19 cellular contexts compared by ENCODE assay signal in the genomic region with DNA sequence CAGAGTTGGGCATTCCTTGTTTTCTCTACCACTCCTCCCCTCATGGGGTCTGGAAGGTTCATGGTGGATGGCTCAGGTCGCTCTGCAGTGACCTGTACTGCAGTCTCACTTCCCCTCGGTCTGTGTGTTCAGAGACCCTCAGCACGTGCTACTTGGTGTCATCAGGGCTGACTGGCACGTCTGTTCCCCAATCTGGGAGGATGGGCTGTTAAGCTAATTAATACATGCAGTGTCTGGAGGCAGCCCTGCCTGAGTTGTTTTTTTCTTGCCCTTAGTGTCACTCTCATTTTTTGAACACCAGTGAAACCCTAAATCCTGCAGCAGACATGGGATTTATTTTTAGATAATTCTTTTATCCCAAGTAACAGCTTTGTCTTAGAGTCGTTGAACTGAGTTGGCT.
DNase-seq lines count a peak whose midpoint lies in the region; ATAC-seq, FAIRE-seq and TF ChIP-seq lines count a peak whose summit lies in the region.
"Had no signal": no experiment of that assay in that cellular context is flagged by ENCODE, and none has a peak within 500 bp of the region (broad histone marks: within the 10 kb centered on the region; RNA-seq: fewer than 3 reads in every experiment).

No MANE protein-coding gene starts in this region.

- peak overlapping the region; percentile 3 for H3K4me3 Mint-ChIP-seq in nephron progenitor cell
- H3K4me3 Mint-ChIP-seq in activated CD4-positive, alpha-beta memory T cell treated with anti-CD3 and anti-CD28 coated beads for 36 hours = no peak overlapping the region
- H3K4me3 Mint-ChIP-seq: CD4-positive, CD25-positive, alpha-beta regulatory T cell; GM23338; H9 had no signal

- peak; percentile 55 for DNase-seq in D721Med (ENCODE audit: insufficient read length, low spot score)
- DNase-seq in nephron progenitor cell = no peak
- DNase-seq in activated CD4-positive, alpha-beta memory T cell treated with anti-CD3 and anti-CD28 coated beads for 36 hours = no peak
- no peak for DNase-seq in stimulated activated CD4-positive, alpha-beta T cell treated with anti-CD3 and anti-CD28 coated beads, Interleukin-4, amount 100 ng/mL, for 1 hour
- no peak for DNase-seq in NK-92 (lab: John Stamatoyannopoulos, UW; ENCODE audit: unreplicated experiment)
- DNase-seq: ACHN; Calu3; CD4-positive, CD25-positive, alpha-beta regulatory T cell; DMS153; DMS79 treated with DMSO at 0.1 percent for 48 hours; EL; H9 had no signal

- peak overlapping the region; percentile 8 for H3K27ac Mint-ChIP-seq in nephron progenitor cell
- no peak overlapping the region for H3K27ac Mint-ChIP-seq in activated CD4-positive, alpha-beta memory T cell treated with anti-CD3 and anti-CD28 coated beads for 36 hours
- H3K27ac Mint-ChIP-seq: GM23338 had no signal

- no peak overlapping the region for H2AFZ ChIP-seq in OCI-LY3 (ENCODE audit: low read depth, low read length)
- H2AFZ ChIP-seq: GM23338 had no signal

- H3K36me3 ChIP-seq in OCI-LY3 (replicated peaks; ENCODE audit: low read depth, low read length) = no peaks in the 10 kb centered on the region

- H3K9me3 ChIP-seq in OCI-LY3 (ENCODE audit: insufficient read depth, low read length) = no peaks in the 10 kb centered on the region
- H3K9me3 ChIP-seq: BLaER1 treated with 17β-estradiol and CSF1 and Interleukin-3, amounts not matched to agents 10 nM and 100 nM had no signal

- H3K36me3 Mint-ChIP-seq in nephron progenitor cell (ENCODE audit: low read depth) = peaks cover 20% of the 10 kb centered on the region
- no peaks in the 10 kb centered on the region for H3K36me3 Mint-ChIP-seq in activated CD4-positive, alpha-beta memory T cell treated with anti-CD3 and anti-CD28 coated beads for 36 hours
- H3K36me3 Mint-ChIP-seq: CD4-positive, CD25-positive, alpha-beta regulatory T cell had no signal

- peaks cover 56% of the 10 kb centered on the region for H3K4me1 ChIP-seq in OCI-LY3 (ENCODE audit: low read length)

- FAIRE-seq in D721Med (lab: Jason Lieb, UNC) = no peak
- FAIRE-seq: G401.6, GM12891 had no signal

- POLR2A ChIA-PET in activated CD4-positive, alpha-beta memory T cell treated with anti-CD3 and anti-CD28 coated beads for 36 hours (lab: Charles Lee) = no interaction called here

- no peaks in the 10 kb centered on the region for H3K9me3 Mint-ChIP-seq in nephron progenitor cell
- H3K9me3 Mint-ChIP-seq in activated CD4-positive, alpha-beta memory T cell treated with anti-CD3 and anti-CD28 coated beads for 36 hours = no peaks in the 10 kb centered on the region
- H3K9me3 Mint-ChIP-seq: GM23338, H9 had no signal

- no peak for TF ChIP-seq CTCF in D721Med (IDR thresholded peaks at IDR 0.05; ENCODE audit: insufficient read depth, missing control alignments)
- no peak for TF ChIP-seq CTCF in OCI-LY3 (IDR thresholded peaks at IDR 0.05; ENCODE audit: low read depth, low read length)
- TF ChIP-seq CTCF in nephron progenitor cell (IDR thresholded peaks at IDR 0.05) = no peak

- CTCF ChIA-PET in activated CD4-positive, alpha-beta memory T cell treated with anti-CD3 and anti-CD28 coated beads for 36 hours (lab: Charles Lee) = no interaction called here

- no peak overlapping the region for H3K9ac ChIP-seq in OCI-LY3 (ENCODE audit: low read length)
- H3K9ac ChIP-seq: BLaER1 treated with 17β-estradiol and CSF1 and Interleukin-3, amounts not matched to agents 10 nM and 100 nM had no signal

- H3K79me2 ChIP-seq in OCI-LY3 (ENCODE audit: low read length) = no peaks in the 10 kb centered on the region

- ATAC-seq in HG03280 (IDR thresholded peaks at IDR 0.05; ENCODE audit: unreplicated experiment) = no peak
- ATAC-seq: GM23338 had no signal

- no peak overlapping the region for H3K4me3 ChIP-seq in OCI-LY3 (ENCODE audit: low read length)
- H3K4me3 ChIP-seq: BLaER1 treated with 17β-estradiol and CSF1 and Interleukin-3, amounts not matched to agents 10 nM and 100 nM; GM23338 had no signal

- peak overlapping the region; percentile 3; the same call in 1 of the 2 replicates for H3K4me2 ChIP-seq in OCI-LY3 (ENCODE audit: low read length)
- H3K4me2 ChIP-seq: GM23338 had no signal

- H3K27me3 Mint-ChIP-seq in nephron progenitor cell (ENCODE audit: low read depth, poor library complexity) = no peaks in the 10 kb centered on the region
- peaks cover 32% of the 10 kb centered on the region for H3K27me3 Mint-ChIP-seq in activated CD4-positive, alpha-beta memory T cell treated with anti-CD3 and anti-CD28 coated beads for 36 hours

- H3K27me3 ChIP-seq in OCI-LY3 (ENCODE audit: low read depth, low read length) = no peaks in the 10 kb centered on the region

- H3K27ac ChIP-seq in OCI-LY3 (ENCODE audit: low read length) (no peak overlapping the region), cingulate gyrus (ENCODE audit: low read depth, low read length) (peak overlapping the region; percentile 61)
- H3K27ac ChIP-seq: BLaER1 treated with 17β-estradiol and CSF1 and Interleukin-3, amounts not matched to agents 10 nM and 100 nM had no signal

- H3K4me1 Mint-ChIP-seq in nephron progenitor cell = peaks cover 81% of the 10 kb centered on the region
- no peaks in the 10 kb centered on the region for H3K4me1 Mint-ChIP-seq in activated CD4-positive, alpha-beta memory T cell treated with anti-CD3 and anti-CD28 coated beads for 36 hours (ENCODE audit: low read depth)
- H3K4me1 Mint-ChIP-seq: CD4-positive, CD25-positive, alpha-beta regulatory T cell had no signal

- no peaks in the 10 kb centered on the region for H4K20me1 ChIP-seq in OCI-LY3 (ENCODE audit: insufficient read depth, low read length)
- H4K20me1 ChIP-seq: BLaER1 treated with 17β-estradiol and CSF1 and Interleukin-3, amounts not matched to agents 10 nM and 100 nM had no signal

- intact Hi-C loops in activated CD4-positive, alpha-beta memory T cell treated with anti-CD3 and anti-CD28 coated beads for 36 hours (cut with micrococcal nuclease) = no loop called here
